8 cellular contexts compared by ENCODE assay signal in the genomic region with DNA sequence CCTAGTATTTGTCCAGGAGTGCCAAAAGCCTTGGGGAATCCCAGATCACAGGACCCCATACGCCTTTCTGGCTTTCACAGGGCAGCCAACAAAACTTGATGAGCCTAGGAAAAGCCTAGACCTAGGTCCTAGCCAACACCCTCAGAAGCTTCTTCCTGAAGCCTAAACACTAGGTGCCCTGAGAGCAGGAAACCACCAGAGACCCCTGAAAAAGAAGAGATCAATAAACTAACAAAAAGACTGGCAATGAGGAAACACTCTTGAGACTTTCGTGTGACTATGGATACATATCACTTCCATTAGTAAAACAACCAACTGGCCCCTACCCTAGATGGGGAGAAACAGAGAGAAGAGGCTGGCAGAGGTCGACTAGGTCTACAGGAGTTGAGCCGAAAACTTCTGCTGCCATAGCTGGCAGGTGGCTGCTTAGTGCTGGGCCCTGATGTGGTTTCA. TPM values are rescaled to one million over a fixed set of nuclear protein-coding genes. Genes with fewer than 3 reads are reported as not detected.
DNase-seq lines count a peak whose midpoint lies in the region; ATAC-seq, FAIRE-seq and TF ChIP-seq lines count a peak whose summit lies in the region.

No MANE protein-coding gene starts in this region.

- H3K27ac ChIP-seq in kidney (ENCODE audit: low read depth in 2 of 2, low read length in 2 of 2), result no peak overlapping the region
- H3K27ac ChIP-seq in subcutaneous abdominal adipose tissue (ENCODE audit: low read depth, low read length), result peak overlapping the region; percentile 97

- H3K9me3 ChIP-seq in kidney (ENCODE audit: control insufficient read depth in 1 of 2, low read length in 2 of 2), result no peaks in the 10 kb centered on the region
- H3K9me3 ChIP-seq in subcutaneous abdominal adipose tissue (ENCODE audit: control insufficient read depth in 5 of 5, low read length in 5 of 5), result no peaks in the 10 kb centered on the region

- peaks cover 39% of the 10 kb centered on the region for H3K36me3 Mint-ChIP-seq in activated CD8-positive, alpha-beta T cell treated with anti-CD3 and anti-CD28 coated beads for 36 hours (ENCODE audit: low read depth)

- DNase-seq in activated CD8-positive, alpha-beta memory T cell treated with anti-CD3 and anti-CD28 coated beads for 24 hours, result peak; percentile 79
- no peak for DNase-seq in activated CD8-positive, alpha-beta memory T cell treated with anti-CD3 and anti-CD28 coated beads, Interleukin-2, amount 50 U/mL, for 48 hours
- DNase-seq in activated CD8-positive, alpha-beta T cell treated with anti-CD3 and anti-CD28 coated beads for 36 hours, result no peak
- DNase-seq in kidney (no peak), Ammon's horn (ENCODE audit: low spot score) (no peak)

- peak overlapping the region; percentile 87 for H3K27ac Mint-ChIP-seq in activated CD8-positive, alpha-beta T cell treated with anti-CD3 and anti-CD28 coated beads for 36 hours

- POLR2A ChIA-PET in activated CD8-positive, alpha-beta T cell treated with anti-CD3 and anti-CD28 coated beads for 36 hours (lab: Charles Lee), result interaction anchor here (0.6 to 2.6 kb wide), 22 partner anchors 9 to 287 kb away, joined by 3 to 13 read pairs (median 4); a partner anchor contains a TSS

- intact Hi-C loops in activated CD8-positive, alpha-beta T cell treated with anti-CD3 and anti-CD28 coated beads for 36 hours (cut with micrococcal nuclease), result loop anchor here (5.0 kb wide), 1 partner anchor 169 kb away; no protein-coding TSS in a partner anchor
- intact Hi-C loops in kidney (cut with DNase I), result no loop called here

- no peaks in the 10 kb centered on the region for H3K27me3 Mint-ChIP-seq in activated CD8-positive, alpha-beta T cell treated with anti-CD3 and anti-CD28 coated beads for 36 hours

- no peak for FAIRE-seq in kidney (lab: Jason Lieb, UNC)

- no peak for ATAC-seq in activated CD8-positive, alpha-beta T cell treated with anti-CD3 and anti-CD28 coated beads for 36 hours
- ATAC-seq in HG02840 (IDR thresholded peaks at IDR 0.05; ENCODE audit: low FRiP score, unreplicated experiment), result no peak
- no peak for ATAC-seq in GM21717 (IDR thresholded peaks at IDR 0.05; ENCODE audit: unreplicated experiment)

- TF ChIP-seq CTCF in activated CD8-positive, alpha-beta T cell treated with anti-CD3 and anti-CD28 coated beads for 36 hours (IDR thresholded peaks at IDR 0.05), result no peak
- TF ChIP-seq CTCF in kidney (IDR thresholded peaks at IDR 0.05; ENCODE audit: borderline replicate concordance, extremely low read depth, insufficient read depth), result no peak

- H3K4me1 ChIP-seq in kidney (ENCODE audit: control insufficient read depth in 1 of 2, insufficient read depth in 1 of 2, low read depth in 1 of 2, low read length in 2 of 2) (peaks cover 26 to 43% of the 10 kb centered on the region in 2 donors), subcutaneous abdominal adipose tissue (ENCODE audit: control insufficient read depth in 5 of 5, insufficient read depth in 5 of 5, low read length in 5 of 5) (peaks cover 22 to 78% (median 74%) of the 10 kb centered on the region in 5 donors)

- H3K27me3 ChIP-seq in subcutaneous abdominal adipose tissue (ENCODE audit: control insufficient read depth in 5 of 5, insufficient read depth in 4 of 5, low read length in 5 of 5), result no peaks in the 10 kb centered on the region

- H3K9ac ChIP-seq in kidney (ENCODE audit: low read length in 2 of 2), result peak overlapping the region in 1 of 2 donors; percentile 73
- peak overlapping the region; percentile 88 to 94 (median 90) for H3K9ac ChIP-seq in subcutaneous abdominal adipose tissue (ENCODE audit: low read length in 5 of 5)

- H3K4me3 ChIP-seq in kidney (ENCODE audit: low read length in 2 of 2) (peak overlapping the region; percentile 57 to 99), subcutaneous abdominal adipose tissue (ENCODE audit: low read depth in 1 of 5, low read length in 5 of 5) (peak overlapping the region; percentile 80 to 90 (median 82))

- CTCF ChIA-PET in activated CD8-positive, alpha-beta T cell treated with anti-CD3 and anti-CD28 coated beads for 36 hours (lab: Charles Lee), result interaction anchor here (0.9 to 2.6 kb wide), 9 partner anchors 9 to 305 kb away, joined by 3 to 10 read pairs (median 5); a partner anchor contains a TSS

- peak overlapping the region; percentile 94 for H3K4me3 Mint-ChIP-seq in activated CD8-positive, alpha-beta T cell treated with anti-CD3 and anti-CD28 coated beads for 36 hours

- no peaks in the 10 kb centered on the region for H3K9me3 Mint-ChIP-seq in activated CD8-positive, alpha-beta T cell treated with anti-CD3 and anti-CD28 coated beads for 36 hours

- H3K4me1 Mint-ChIP-seq in activated CD8-positive, alpha-beta T cell treated with anti-CD3 and anti-CD28 coated beads for 36 hours (ENCODE audit: low read depth), result peaks cover 63% of the 10 kb centered on the region

- H3K36me3 ChIP-seq in kidney (ENCODE audit: control insufficient read depth in 1 of 2, insufficient read depth in 2 of 2, low read length in 2 of 2) (peaks cover 15 to 22% of the 10 kb centered on the region in 2 donors), subcutaneous abdominal adipose tissue (ENCODE audit: control insufficient read depth in 5 of 5, insufficient read depth in 5 of 5, low read length in 5 of 5) (peaks cover 0 to 30% (median 29%) of the 10 kb centered on the region in 5 donors)

RNA-seq across cellular contexts. Expression of a gene that starts 1.2 kb away (rescaled TPM):
- 10 to 100 TPM; 78.8 to 80.5 TPM for total RNA-seq in activated CD8-positive, alpha-beta T cell treated with anti-CD3 and anti-CD28 coated beads for 36 hours
- 48.8 TPM for total RNA-seq in kidney
- 85.9 TPM for polyA plus RNA-seq in kidney (ENCODE audit: insufficient read depth, low read depth, low replicate concordance)

RNA-seq across cellular contexts. Expression of a gene that starts 1.4 kb away (rescaled TPM):
- total RNA-seq in activated CD8-positive, alpha-beta T cell treated with anti-CD3 and anti-CD28 coated beads for 36 hours, result not detected
- not detected for total RNA-seq in kidney
- polyA plus RNA-seq in kidney (ENCODE audit: insufficient read depth, low read depth, low replicate concordance), result not detected

RNA-seq across cellular contexts. Expression of a gene that starts 7.7 kb away (rescaled TPM):
- total RNA-seq in activated CD8-positive, alpha-beta T cell treated with anti-CD3 and anti-CD28 coated beads for 36 hours, result 10 to 100 TPM; 26.9 to 32.5 TPM
- total RNA-seq in kidney, result 5.6 TPM
- 3.5 TPM for polyA plus RNA-seq in kidney (ENCODE audit: insufficient read depth, low read depth, low replicate concordance)

RNA-seq across cellular contexts. Expression of a gene that starts 36.6 kb away (rescaled TPM):
- total RNA-seq in activated CD8-positive, alpha-beta T cell treated with anti-CD3 and anti-CD28 coated beads for 36 hours, result 1 to 10 TPM; 1.3 to 1.6 TPM
- 0.47 TPM for total RNA-seq in kidney
- 0.80 TPM for polyA plus RNA-seq in kidney (ENCODE audit: insufficient read depth, low read depth, low replicate concordance)

RNA-seq across cellular contexts. Expression of a gene that starts 54.4 kb away (rescaled TPM):
- total RNA-seq in activated CD8-positive, alpha-beta T cell treated with anti-CD3 and anti-CD28 coated beads for 36 hours, result 100 to 1,000 TPM; 149 to 153 TPM
- 66.4 TPM for total RNA-seq in kidney
- 63.6 TPM for polyA plus RNA-seq in kidney (ENCODE audit: insufficient read depth, low read depth, low replicate concordance)
